Comparison of ENCODE assay signal across 8 cellular contexts in the genomic region with DNA sequence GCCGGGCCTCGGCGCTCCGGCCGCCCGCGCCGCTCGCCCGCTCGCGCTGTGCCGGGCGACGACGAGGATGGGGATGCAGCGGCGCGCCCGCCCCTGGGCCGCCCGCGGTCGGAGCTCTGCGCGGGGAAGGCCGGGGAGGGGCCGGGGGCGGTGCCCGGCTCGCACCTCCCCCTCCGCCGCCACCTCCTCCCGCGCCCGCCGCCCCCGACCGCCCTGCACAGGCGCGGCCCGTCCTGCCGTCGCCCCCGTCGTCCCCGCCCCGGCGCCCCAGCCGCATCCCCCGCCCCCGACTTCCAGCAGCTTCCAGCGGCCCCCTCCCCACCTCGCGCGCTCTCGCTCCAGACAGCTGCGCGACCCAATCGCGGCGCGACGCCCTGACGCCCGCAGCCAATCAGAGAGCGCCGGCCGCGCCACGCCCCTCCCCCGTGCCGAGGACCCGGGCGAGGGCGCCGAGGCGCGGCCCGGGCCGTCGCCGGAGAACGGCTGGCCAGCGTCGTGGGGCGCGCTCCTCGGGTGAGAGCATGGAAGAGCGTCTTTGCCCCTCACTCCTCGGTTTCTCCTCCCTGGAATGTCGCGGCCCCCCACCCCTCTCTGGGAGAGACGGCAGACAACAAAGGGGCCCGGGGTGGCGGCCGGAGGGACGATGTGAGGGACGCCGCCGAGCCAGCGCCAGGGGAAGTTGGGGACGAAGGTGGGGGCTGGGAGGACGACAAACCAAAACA. TPM values are rescaled to one million over a fixed set of nuclear protein-coding genes. Genes with fewer than 3 reads are reported as not detected.
DNase-seq lines count a peak whose midpoint lies in the region; ATAC-seq, FAIRE-seq and TF ChIP-seq lines count a peak whose summit lies in the region.

A gene with protein sequence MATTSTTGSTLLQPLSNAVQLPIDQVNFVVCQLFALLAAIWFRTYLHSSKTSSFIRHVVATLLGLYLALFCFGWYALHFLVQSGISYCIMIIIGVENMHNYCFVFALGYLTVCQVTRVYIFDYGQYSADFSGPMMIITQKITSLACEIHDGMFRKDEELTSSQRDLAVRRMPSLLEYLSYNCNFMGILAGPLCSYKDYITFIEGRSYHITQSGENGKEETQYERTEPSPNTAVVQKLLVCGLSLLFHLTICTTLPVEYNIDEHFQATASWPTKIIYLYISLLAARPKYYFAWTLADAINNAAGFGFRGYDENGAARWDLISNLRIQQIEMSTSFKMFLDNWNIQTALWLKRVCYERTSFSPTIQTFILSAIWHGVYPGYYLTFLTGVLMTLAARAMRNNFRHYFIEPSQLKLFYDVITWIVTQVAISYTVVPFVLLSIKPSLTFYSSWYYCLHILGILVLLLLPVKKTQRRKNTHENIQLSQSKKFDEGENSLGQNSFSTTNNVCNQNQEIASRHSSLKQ (minus strand): TSS at position 69 of the 722 bp plus-strand sequence. CDS start 70 bp downstream, outside the sequence.

- peaks cover 5% of the 10 kb centered on the region for H3K36me3 Mint-ChIP-seq in central memory CD8-positive, alpha-beta T cell (ENCODE audit: insufficient read depth)

- H3K27me3 ChIP-seq in keratinocyte (ENCODE audit: control insufficient read depth, extremely low read depth, insufficient read depth, low read length): no peaks in the 10 kb centered on the region

- ATAC-seq in GM18858 (IDR thresholded peaks at IDR 0.05; ENCODE audit: unreplicated experiment) (peak; percentile 70), HG03066 (IDR thresholded peaks at IDR 0.05; ENCODE audit: low read depth, unreplicated experiment) (peak; percentile 69)
- peak; percentile 86 to 87 for ATAC-seq in activated CD4-positive, CD25-positive, alpha-beta regulatory T cell treated with anti-CD3 and anti-CD28 coated beads, Interleukin-2, amount 50 U/mL, for 24 hours
- peak; percentile 89 for ATAC-seq in central memory CD8-positive, alpha-beta T cell (replicated peaks; ENCODE audit: extremely low read depth, poor library complexity, severe bottlenecking)

- no peaks in the 10 kb centered on the region for H3K27me3 Mint-ChIP-seq in central memory CD8-positive, alpha-beta T cell

- peak within 1 kb of the TSS; percentile 99 for H3K27ac ChIP-seq in keratinocyte (ENCODE audit: control insufficient read depth, insufficient read depth, low read length)

- no peaks in the 10 kb centered on the region for H3K9me3 ChIP-seq in keratinocyte (ENCODE audit: control insufficient read depth, low read depth, low read length)

- peak within 1 kb of the TSS; percentile 78 to 88 (median 83) for H3K4me3 ChIP-seq in keratinocyte (ENCODE audit: control insufficient read depth in 2 of 3, extremely low read depth in 1 of 3, insufficient read depth in 2 of 3, low read depth in 1 of 3, low read length in 3 of 3)

- H3K4me3 Mint-ChIP-seq in central memory CD8-positive, alpha-beta T cell: peak within 1 kb of the TSS; percentile 77

- peaks cover 10% of the 10 kb centered on the region for H3K4me1 Mint-ChIP-seq in central memory CD8-positive, alpha-beta T cell

- H3K27ac Mint-ChIP-seq in central memory CD8-positive, alpha-beta T cell (ENCODE audit: low read depth): no peak within 1 kb of the TSS

- peaks cover 4% of the 10 kb centered on the region for H4K20me1 ChIP-seq in keratinocyte (ENCODE audit: control insufficient read depth, extremely low read depth, insufficient read depth, low read length)

- H3K79me2 ChIP-seq in keratinocyte (ENCODE audit: control insufficient read depth, insufficient read depth, low read length): peaks cover 44% of the 10 kb centered on the region

- peak in 1 of 3 experiments; percentile 4 for TF ChIP-seq CTCF in keratinocyte (optimal IDR thresholded peaks at IDR 0.05 in 1 of 3, IDR thresholded peaks at IDR 0.05 in 1 of 3, conservative IDR thresholded peaks at IDR 0.05 in 1 of 3; ENCODE audit: extremely low read depth in 1 of 3, insufficient read depth in 2 of 3, low read length in 3 of 3)

- H2AFZ ChIP-seq in keratinocyte (ENCODE audit: control insufficient read depth, low read length): peak within 1 kb of the TSS; percentile 49

- dilution Hi-C loops in keratinocyte (cut with MboI; ENCODE audit: extremely low pct_ligation_motif_present, low sequenced_read_pairs): no loop called here

- peaks cover 42% of the 10 kb centered on the region for H3K4me1 ChIP-seq in keratinocyte (ENCODE audit: control insufficient read depth, extremely low read depth, insufficient read depth, low read length)

- H3K36me3 ChIP-seq in keratinocyte (ENCODE audit: control insufficient read depth in 2 of 2, extremely low read depth in 1 of 2, insufficient read depth in 2 of 2, low read length in 2 of 2): no peaks in the 10 kb centered on the region

- H3K9ac ChIP-seq in keratinocyte (ENCODE audit: control insufficient read depth, extremely low read depth, insufficient read depth, low read length): peak within 1 kb of the TSS; percentile 97

- peak within 1 kb of the TSS; percentile 92 for H3K4me2 ChIP-seq in keratinocyte (ENCODE audit: control insufficient read depth, extremely low read depth, insufficient read depth, low read depth, low read length)

- H3K9me3 Mint-ChIP-seq in central memory CD8-positive, alpha-beta T cell: no peaks in the 10 kb centered on the region

- DNase-seq in A172 (ENCODE audit: low spot score) (peak; percentile 81), NCI-H2196 (lab: John Stamatoyannopoulos, UW; ENCODE audit: unreplicated experiment) (peak; percentile 90), keratinocyte (ENCODE audit: low read depth, low spot score) (no peak)
- peak; percentile 38 to 44 for DNase-seq in central memory CD8-positive, alpha-beta T cell (ENCODE audit: low spot score in 2 of 2)
- DNase-seq in stimulated activated CD4-positive, alpha-beta T cell treated with anti-CD3 and anti-CD28 coated beads, Interleukin-12 subunit alpha, Interleukin-12 subunit beta, amount 100 ng/mL, for 24 hours (ENCODE audit: low read depth in 2 of 2): peak; percentile 37 to 71

- no peak for FAIRE-seq in keratinocyte (lab: Jason Lieb, UNC)

- H3K9me1 ChIP-seq in keratinocyte (ENCODE audit: control insufficient read depth, extremely low read depth, insufficient read depth, low read length): peaks cover 2% of the 10 kb centered on the region

RNA-seq across cellular contexts. Expression of the gene that starts here (rescaled TPM):
- 44.0 and 78.1 TPM in 2 replicates for total RNA-seq in A172 (2014; rRNA removed; shearing (Covaris generic))
- polyA plus RNA-seq in keratinocyte: 64.2 to 121 TPM (median 79.7 TPM) in 3 replicates
- polyA plus RNA-seq in keratinocyte (2011; ENCODE audit: low read depth): 36.1 TPM
- polyA plus RNA-seq in keratinocyte (2011; cell fraction: cytosol; rRNA removed): 28.2 and 52.9 TPM in 2 replicates
- 118 and 141 TPM in 2 replicates for polyA plus RNA-seq in keratinocyte (2011; cell fraction: nucleus; rRNA removed)
- polyA plus RNA-seq in keratinocyte (2012; ENCODE audit: low replicate concordance): 53.7 and 67.9 TPM in 2 replicates
- polyA minus RNA-seq in keratinocyte: 57.4 to 143 TPM (median 59.2 TPM) in 3 replicates
- polyA minus RNA-seq in keratinocyte (2011; cell fraction: cytosol; rRNA and poly(A)+ RNA removed): 15.0 TPM
- polyA minus RNA-seq in keratinocyte (2011; cell fraction: nucleus; rRNA and poly(A)+ RNA removed): 39.1 and 116 TPM in 2 replicates
